8 cellular contexts compared by ENCODE assay signal in genomic region chr11:3057069-3057963, GRCh38. TPM values are rescaled to one million over a fixed set of nuclear protein-coding genes. Genes with fewer than 3 reads are reported as not detected.
DNase-seq lines count a peak whose midpoint lies in the region; ATAC-seq and TF ChIP-seq lines count a peak whose summit lies in the region.

Gene CARS1, minus strand, starts transcription at chr11:3057423. Its CDS starts 56 bp downstream, at chr11:3057367.

- CTCF ChIA-PET in WTC11 (lab: Charles Lee) = interaction anchor here (0.7 to 5.8 kb wide), 6 partner anchors 20 to 351 kb away, joined by 3 to 32 read pairs (median 4); no protein-coding TSS in a partner anchor

- peak; percentile 93 for DNase-seq in ACHN
- peak; percentile 98 for DNase-seq in NCI-H2227 (lab: John Stamatoyannopoulos, UW; ENCODE audit: unreplicated experiment)
- peak; percentile 96 for DNase-seq in WTC11 (ENCODE audit: low spot score)
- DNase-seq in cardiac fibroblast (ENCODE audit: low read depth in 2 of 2) = peak; percentile 94 to 95
- DNase-seq in inferior parietal cortex (ENCODE audit: extremely low spot score) = peak; percentile 96
- DNase-seq in stimulated activated CD4-positive, alpha-beta T cell treated with anti-CD3 and anti-CD28 coated beads, Interleukin-12 subunit alpha, Interleukin-12 subunit beta, amount 100 ng/mL, for 24 hours (ENCODE audit: low read depth in 2 of 2) = peak; percentile 87 to 94

- POLR2A ChIA-PET in WTC11 (lab: Charles Lee) = interaction anchor here (0.7 to 1.4 kb wide), 4 partner anchors 7 to 65 kb away, joined by 3 to 5 read pairs (median 4); partner anchors contain the start of gene NAP1L4

- H3K4me3 ChIP-seq in cardiac fibroblast (replicated peaks in 1 of 2; ENCODE audit: low read depth in 2 of 2, low read length in 2 of 2) = peak within 1 kb of the TSS; percentile 80 to 99

- in situ Hi-C loops in ACHN (cut with HindIII; ENCODE audit: low pct_ligation_motif_present, low pct_unique_long_range_greater_than_20kb, low sequenced_read_pairs) = no loop called here

- H3K36me3 Mint-ChIP-seq in WTC11 = peaks cover 10% of the 10 kb centered on the region; the same call in 1 of the 2 replicates

- peaks cover 29% of the 10 kb centered on the region for H3K4me1 Mint-ChIP-seq in WTC11

- ATAC-seq in GM18873 (IDR thresholded peaks at IDR 0.05; ENCODE audit: low FRiP score, unreplicated experiment) = peak; percentile 88
- peak; percentile 95 for ATAC-seq in HG03139 (IDR thresholded peaks at IDR 0.05; ENCODE audit: unreplicated experiment)
- ATAC-seq in WTC11 = peak; percentile 88

- no peaks in the 10 kb centered on the region for H3K27me3 Mint-ChIP-seq in WTC11 (ENCODE audit: low read depth)

- TF ChIP-seq CTCF in WTC11 (IDR thresholded peaks at IDR 0.05) = no peak
- TF ChIP-seq CTCF in cardiac fibroblast (IDR thresholded peaks at IDR 0.05; ENCODE audit: low read depth, low read length) = no peak

- H3K4me3 Mint-ChIP-seq in WTC11 = peak within 1 kb of the TSS; percentile 88

- H3K9me3 Mint-ChIP-seq in WTC11 = no peaks in the 10 kb centered on the region

- H3K27ac Mint-ChIP-seq in WTC11 = peak within 1 kb of the TSS; percentile 91

TF ChIP-seq in WTC11, 78 proteins besides CTCF, POLR2A, EP300 and RAD21 (continues in another document):
- no peak for TF ChIP-seq ATF3 (CRISPR knock-in tag; conservative IDR thresholded peaks at IDR 0.05)
- TF ChIP-seq GRHL2 (CRISPR knock-in tag; IDR thresholded peaks at IDR 0.05; ENCODE audit: insufficient replicate concordance, severe bottlenecking) = no peak
- peak; percentile 71; the same call in 1 of the 2 replicates for TF ChIP-seq HMGXB4 (CRISPR knock-in tag; IDR thresholded peaks at IDR 0.05)
- peak; percentile 22 for TF ChIP-seq USF1 (CRISPR knock-in tag; IDR thresholded peaks at IDR 0.05)
- TF ChIP-seq ZNF138 (CRISPR knock-in tag; conservative IDR thresholded peaks at IDR 0.05) = no peak
- TF ChIP-seq GABPB1 (CRISPR knock-in tag; IDR thresholded peaks at IDR 0.05) = peak; percentile 100
- no peak for TF ChIP-seq CBFB (CRISPR knock-in tag; IDR thresholded peaks at IDR 0.05; ENCODE audit: low read depth)
- TF ChIP-seq MYBL2 (CRISPR knock-in tag; IDR thresholded peaks at IDR 0.05) = peak; percentile 70
- peak; percentile 90 for TF ChIP-seq FOXK1 (CRISPR knock-in tag; IDR thresholded peaks at IDR 0.05)
- TF ChIP-seq E2F5 (CRISPR knock-in tag; IDR thresholded peaks at IDR 0.05) = no peak
- TF ChIP-seq AR (CRISPR knock-in tag; IDR thresholded peaks at IDR 0.05) = no peak
- no peak for TF ChIP-seq JAZF1 (CRISPR knock-in tag; IDR thresholded peaks at IDR 0.05)
- TF ChIP-seq ETV6 (CRISPR knock-in tag; IDR thresholded peaks at IDR 0.05) = peak; percentile 82; the same call in 1 of the 2 replicates
- TF ChIP-seq ATF2 (CRISPR knock-in tag; IDR thresholded peaks at IDR 0.05; ENCODE audit: borderline replicate concordance, low read depth) = no peak
- no peak for TF ChIP-seq OVOL2 (CRISPR knock-in tag; IDR thresholded peaks at IDR 0.05; ENCODE audit: borderline replicate concordance)
- TF ChIP-seq ATF1 (CRISPR knock-in tag; IDR thresholded peaks at IDR 0.05) = no peak
- peak; percentile 28; the same call in 1 of the 2 replicates for TF ChIP-seq USF2 (CRISPR knock-in tag; IDR thresholded peaks at IDR 0.05)
- TF ChIP-seq MAX (CRISPR knock-in tag; IDR thresholded peaks at IDR 0.05) = peak; percentile 92
- TF ChIP-seq E2F1 (CRISPR knock-in tag; IDR thresholded peaks at IDR 0.05) = no peak

RNA-seq across cellular contexts. Expression of gene CARS1, which starts in this region (rescaled TPM):
- 57.9 to 92.0 TPM (median 62.0 TPM) in 3 replicates for total RNA-seq in WTC11 (2021)

Comparison
In these comparisons a context has a peak if more than half of its experiments do, and no peak if none do; other contexts are left out.
1. Peak in every context shown above with its lines: DNase-seq, ATAC-seq and H3K4me3 ChIP-seq.